Comparison of ENCODE assay signal across 8 cellular contexts in genomic region chr16:67719048-67719777, GRCh38. TPM values are rescaled to one million over a fixed set of nuclear protein-coding genes. Genes with fewer than 3 reads are reported as not detected.
DNase-seq lines count a peak whose midpoint lies in the region; ATAC-seq and TF ChIP-seq lines count a peak whose summit lies in the region.

TSS of gene GFOD2 (minus strand) at chr16:67719316. CDS start at chr16:67685715, 33,601 bp downstream.

- DNase-seq in AML-193 (lab: John Stamatoyannopoulos, UW): peak; percentile 84 to 87
- DNase-seq in NCI-H510A treated with DMSO at 0.1 percent for 48 hours (lab: John Stamatoyannopoulos, UW): peak; percentile 81
- DNase-seq in activated CD4-positive, alpha-beta T cell treated with anti-CD3 and anti-CD28 coated beads for 36 hours: peak; percentile 99
- peak; percentile 95 for DNase-seq in choroid plexus epithelial cell (ENCODE audit: low read depth)
- peak; percentile 95 for DNase-seq in kidney tubule cell (ENCODE audit: low spot score)
- DNase-seq in stimulated activated CD4-positive, alpha-beta T cell treated with anti-CD3 and anti-CD28 coated beads, Interleukin-1b, Interleukin-23, amount 100 ng/mL, for 24 hours (ENCODE audit: low read depth in 4 of 4, low spot score in 1 of 4): peak; percentile 98 to 100 (median 99)

- ATAC-seq in HG03439 (IDR thresholded peaks at IDR 0.05; ENCODE audit: unreplicated experiment): peak; percentile 83
- ATAC-seq in activated CD4-positive, alpha-beta T cell treated with anti-CD3 and anti-CD28 coated beads for 36 hours: peak; percentile 95

- TF ChIP-seq CTCF in choroid plexus epithelial cell (conservative IDR thresholded peaks at IDR 0.05; ENCODE audit: low read depth, low read length): no peak

- no peaks in the 10 kb centered on the region for H3K27me3 Mint-ChIP-seq in activated CD4-positive, alpha-beta T cell treated with anti-CD3 and anti-CD28 coated beads for 36 hours

- peaks cover 29% of the 10 kb centered on the region for H3K4me1 Mint-ChIP-seq in activated CD4-positive, alpha-beta T cell treated with anti-CD3 and anti-CD28 coated beads for 36 hours

- TF ChIP-seq POLR2A in GM19099 (IDR thresholded peaks at IDR 0.05; ENCODE audit: extremely low read depth, insufficient read length, low read depth): peak; percentile 97

- peak within 1 kb of the TSS; percentile 98 for H3K27ac Mint-ChIP-seq in activated CD4-positive, alpha-beta T cell treated with anti-CD3 and anti-CD28 coated beads for 36 hours

- POLR2A ChIA-PET in activated CD4-positive, alpha-beta T cell treated with anti-CD3 and anti-CD28 coated beads for 36 hours (lab: Charles Lee): interaction anchor here (0.6 to 1.1 kb wide), 3 partner anchors 10 to 197 kb away, joined by 3 read pairs; no protein-coding TSS in a partner anchor

- peaks cover 1% of the 10 kb centered on the region for H3K36me3 Mint-ChIP-seq in activated CD4-positive, alpha-beta T cell treated with anti-CD3 and anti-CD28 coated beads for 36 hours (ENCODE audit: low read depth)

- peak within 1 kb of the TSS; percentile 97 for H3K4me3 ChIP-seq in choroid plexus epithelial cell (ENCODE audit: low read depth, low read length)

- peak within 1 kb of the TSS; percentile 82 for H3K4me3 Mint-ChIP-seq in activated CD4-positive, alpha-beta T cell treated with anti-CD3 and anti-CD28 coated beads for 36 hours

- intact Hi-C loops in activated CD4-positive, alpha-beta T cell treated with anti-CD3 and anti-CD28 coated beads for 36 hours (cut with DNase I, micrococcal nuclease): loop anchor here (1.0 to 5.0 kb wide), 17 partner anchors 47 to 728 kb away; partner anchors contain the start of genes RANBP10 (in 2 of the 2), TSNAXIP1 (in 2 of the 2), ACD (in 1 of the 2) and ATP6V0D1 (in 1 of the 2)

- H3K9me3 Mint-ChIP-seq in activated CD4-positive, alpha-beta T cell treated with anti-CD3 and anti-CD28 coated beads for 36 hours (ENCODE audit: low read depth): no peaks in the 10 kb centered on the region

- CTCF ChIA-PET in activated CD4-positive, alpha-beta T cell treated with anti-CD3 and anti-CD28 coated beads for 36 hours (lab: Charles Lee): interaction anchor here (0.6 to 2.4 kb wide), 16 partner anchors 8 to 218 kb away, joined by 3 to 9 read pairs (median 4); partner anchors contain the start of genes PARD6A, PSMB10, RANBP10 and TSNAXIP1

RNA-seq across cellular contexts. Expression of gene GFOD2, which starts in this region (rescaled TPM):
- 10 to 100 TPM in 1 of 2 experiments, 1 to 10 TPM in 1; 8.7 to 11.5 TPM for total RNA-seq in activated CD4-positive, alpha-beta T cell treated with anti-CD3 and anti-CD28 coated beads for 36 hours

Comparison
In these comparisons a context has a peak if more than half of its experiments do, and no peak if none do; other contexts are left out.
1. Peak in every context shown above with its lines: DNase-seq, ATAC-seq and H3K4me3 ChIP-seq.